ENCODE assay signal across 17 cellular contexts in the genomic region with DNA sequence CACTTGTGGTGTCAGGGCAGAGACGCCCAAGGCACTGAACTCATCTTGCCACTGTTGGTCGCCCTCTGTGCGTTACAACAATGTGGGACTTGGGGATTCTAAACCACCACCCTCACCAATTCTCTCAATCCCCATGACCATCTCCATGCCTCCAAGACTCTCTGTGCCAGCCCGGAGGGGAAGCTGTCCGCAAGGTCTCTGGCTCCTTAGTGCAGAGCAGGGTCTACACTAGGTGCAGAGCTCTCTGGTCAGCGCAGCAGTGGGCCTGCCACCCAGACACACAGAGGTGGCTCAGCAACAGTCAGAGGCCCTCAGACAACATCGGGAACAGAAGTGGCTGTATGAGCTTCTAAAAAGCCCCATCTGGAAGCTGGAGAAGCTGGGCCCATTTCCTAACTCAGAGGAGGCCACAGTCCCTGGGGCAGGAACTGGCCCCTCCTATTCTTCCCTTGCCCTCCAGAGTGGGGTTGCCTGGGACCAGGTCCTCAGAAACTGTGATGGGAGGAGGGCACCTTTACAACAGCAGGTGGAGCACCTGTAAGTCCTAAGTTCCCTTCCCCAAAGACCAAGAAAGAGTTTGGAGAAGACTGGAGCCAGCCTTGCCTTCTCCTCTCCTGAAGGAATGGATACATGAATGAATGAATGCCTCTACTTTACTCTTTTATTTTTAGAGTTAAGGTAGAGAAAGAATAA. TPM values are rescaled to one million over a fixed set of nuclear protein-coding genes. Genes with fewer than 3 reads are reported as not detected.
A peak's percentile ranks its signal among the peaks of the same experiment; 100 is the strongest.
DNase-seq lines count a peak whose midpoint lies in the region; ATAC-seq, FAIRE-seq and TF ChIP-seq lines count a peak whose summit lies in the region.
"Had no signal": no experiment of that assay in that cellular context is flagged by ENCODE, and none has a peak within 500 bp of the region (broad histone marks: within the 10 kb centered on the region; RNA-seq: fewer than 3 reads in every experiment).

No MANE protein-coding gene starts in this region.

- peak; percentile 44 for DNase-seq in natural killer cell treated with Interleukin-12 subunit alpha and Interleukin-12 subunit beta and Interleukin-15 and Interleukin-18, amount 100 ng/mL, for 72 hours (ENCODE audit: low spot score)
- DNase-seq in natural killer cell, result no peak
- DNase-seq in bronchial epithelial cell (ENCODE audit: low read depth), result no peak
- DNase-seq in neural progenitor cell (ENCODE audit: low spot score), result no peak
- DNase-seq in aorta, result no peak
- no peak for DNase-seq in NCI-H1417 (lab: John Stamatoyannopoulos, UW)
- DNase-seq in RCC 7860 (ENCODE audit: low spot score), result no peak
- no peak for DNase-seq in NCI-H1105 treated with DMSO at 0.1 percent for 48 hours (lab: John Stamatoyannopoulos, UW)
- DNase-seq: GDM1, Kasumi-1, MM.1S, NCI-H1092 treated with DMSO at 0.1 percent for 48 hours, NCI-H1694 treated with DMSO at 0.1 percent for 48 hours, NCI-H526 treated with DMSO at 0.1 percent for 48 hours had no signal

- H3K9me3 ChIP-seq in neural progenitor cell (ENCODE audit: low read depth) (no peaks in the 10 kb centered on the region), aorta (ENCODE audit: control insufficient read depth, low read length) (no peaks in the 10 kb centered on the region)
- H3K9me3 ChIP-seq: BLaER1 treated with 17β-estradiol and CSF1 and Interleukin-3, amounts not matched to agents 10 nM and 100 nM had no signal

- FAIRE-seq in bronchial epithelial cell (lab: Jason Lieb, UNC), result no peak
- FAIRE-seq in RCC 7860 (lab: Jason Lieb, UNC), result no peak
- FAIRE-seq: A204.1 had no signal

- H3K4me3 ChIP-seq in bronchial epithelial cell (ENCODE audit: low read depth, low read length) (no peak overlapping the region), neural progenitor cell (no peak overlapping the region), aorta (ENCODE audit: low read length in 2 of 2) (no peak overlapping the region)
- H3K4me3 ChIP-seq: BLaER1 treated with 17β-estradiol and CSF1 and Interleukin-3, amounts not matched to agents 10 nM and 100 nM had no signal

- H3K27ac ChIP-seq in neural progenitor cell (peak overlapping the region; percentile 99), aorta (ENCODE audit: low read depth in 1 of 2, low read length in 2 of 2) (no peak overlapping the region)
- H3K27ac ChIP-seq: BLaER1 treated with 17β-estradiol and CSF1 and Interleukin-3, amounts not matched to agents 10 nM and 100 nM had no signal

- ATAC-seq in natural killer cell treated with Interleukin-12 subunit alpha and Interleukin-12 subunit beta and Interleukin-15 and Interleukin-18, amount 100 ng/mL, for 72 hours, result peak in 1 of 2 donors; percentile 54
- ATAC-seq in natural killer cell, result no peak
- peak; percentile 28 for ATAC-seq in aorta (ENCODE audit: low FRiP score)
- ATAC-seq: Right ventricle myocardium inferior had no signal

- H3K36me3 ChIP-seq in bronchial epithelial cell (ENCODE audit: control insufficient read depth, insufficient read depth, low read length) (no peaks in the 10 kb centered on the region), neural progenitor cell (no peaks in the 10 kb centered on the region), aorta (ENCODE audit: control insufficient read depth in 1 of 2, insufficient read depth in 2 of 2, low read length in 1 of 2) (no peaks in the 10 kb centered on the region)
- H3K36me3 ChIP-seq: BLaER1 treated with 17β-estradiol and CSF1 and Interleukin-3, amounts not matched to agents 10 nM and 100 nM had no signal

- peaks cover 0 to 2% of the 10 kb centered on the region in 2 donors for H3K4me1 Mint-ChIP-seq in natural killer cell treated with Interleukin-12 subunit alpha and Interleukin-12 subunit beta and Interleukin-15 and Interleukin-18, amount 100 ng/mL, for 72 hours (ENCODE audit: low read depth in 2 of 2)
- H3K4me1 Mint-ChIP-seq in natural killer cell (peaks cover 0 to 5% of the 10 kb centered on the region in 2 donors), neural progenitor cell (peaks cover 33% of the 10 kb centered on the region)

- TF ChIP-seq CTCF in natural killer cell (IDR thresholded peaks at IDR 0.05) (no peak), bronchial epithelial cell (IDR thresholded peaks at IDR 0.05; ENCODE audit: insufficient read depth, low read length, severe bottlenecking) (peak; percentile 6), neural progenitor cell (IDR thresholded peaks at IDR 0.05) (no peak)

- H3K79me2 ChIP-seq in neural progenitor cell (ENCODE audit: low read depth), result no peaks in the 10 kb centered on the region

- no peak overlapping the region for H2AFZ ChIP-seq in neural progenitor cell (replicated peaks)

- H3K4me3 Mint-ChIP-seq in natural killer cell treated with Interleukin-12 subunit alpha and Interleukin-12 subunit beta and Interleukin-15 and Interleukin-18, amount 100 ng/mL, for 72 hours, result no peak overlapping the region
- H3K4me3 Mint-ChIP-seq in natural killer cell (no peak overlapping the region), neural progenitor cell (no peak overlapping the region)

- no peaks in the 10 kb centered on the region for H3K27me3 Mint-ChIP-seq in natural killer cell treated with Interleukin-12 subunit alpha and Interleukin-12 subunit beta and Interleukin-15 and Interleukin-18, amount 100 ng/mL, for 72 hours
- H3K27me3 Mint-ChIP-seq in natural killer cell (ENCODE audit: low read depth in 2 of 2) (peaks cover 0 to 5% of the 10 kb centered on the region in 2 donors), neural progenitor cell (ENCODE audit: insufficient read depth, low read depth) (peaks cover 7% of the 10 kb centered on the region)

- H3F3A ChIP-seq in neural progenitor cell (ENCODE audit: low read depth), result peaks cover 32% of the 10 kb centered on the region

- peak overlapping the region in 1 of 2 donors; percentile 25 for H3K27ac Mint-ChIP-seq in natural killer cell treated with Interleukin-12 subunit alpha and Interleukin-12 subunit beta and Interleukin-15 and Interleukin-18, amount 100 ng/mL, for 72 hours
- no peak overlapping the region for H3K27ac Mint-ChIP-seq in natural killer cell
- H3K27ac Mint-ChIP-seq in neural progenitor cell, result no peak overlapping the region

- intact Hi-C loops in natural killer cell (cut with micrococcal nuclease) (no loop called here), aorta (cut with DNase I) (no loop called here)

- no peaks in the 10 kb centered on the region for H3K36me3 Mint-ChIP-seq in natural killer cell treated with Interleukin-12 subunit alpha and Interleukin-12 subunit beta and Interleukin-15 and Interleukin-18, amount 100 ng/mL, for 72 hours
- H3K36me3 Mint-ChIP-seq in natural killer cell (no peaks in the 10 kb centered on the region), neural progenitor cell (no peaks in the 10 kb centered on the region)

- H3K27me3 ChIP-seq in bronchial epithelial cell (ENCODE audit: control insufficient read depth, insufficient read depth, low read length) (no peaks in the 10 kb centered on the region), neural progenitor cell (no peaks in the 10 kb centered on the region), aorta (ENCODE audit: control insufficient read depth in 1 of 2, insufficient read depth in 2 of 2, low read length in 1 of 2) (no peaks in the 10 kb centered on the region)

- peak overlapping the region; percentile 72 for H3K4me2 ChIP-seq in neural progenitor cell
- H3K4me2 ChIP-seq: BLaER1 treated with 17β-estradiol and CSF1 and Interleukin-3, amounts not matched to agents 10 nM and 100 nM had no signal

- H3K4me1 ChIP-seq in neural progenitor cell (peaks cover 51% of the 10 kb centered on the region), aorta (ENCODE audit: control insufficient read depth in 1 of 2, insufficient read depth in 2 of 2, low read length in 2 of 2) (no peaks in the 10 kb centered on the region)

- no peaks in the 10 kb centered on the region for H3K9me3 Mint-ChIP-seq in natural killer cell treated with Interleukin-12 subunit alpha and Interleukin-12 subunit beta and Interleukin-15 and Interleukin-18, amount 100 ng/mL, for 72 hours
- H3K9me3 Mint-ChIP-seq in natural killer cell (no peaks in the 10 kb centered on the region), neural progenitor cell (no peaks in the 10 kb centered on the region)

- WGBS in aorta, 2 donors, result 96 to 97% methylated on average over 7 of the region's 7 CpGs

- H4K20me1 ChIP-seq in neural progenitor cell (ENCODE audit: low read depth), result no peaks in the 10 kb centered on the region
- H4K20me1 ChIP-seq: BLaER1 treated with 17β-estradiol and CSF1 and Interleukin-3, amounts not matched to agents 10 nM and 100 nM had no signal

- no peak overlapping the region for H3K9ac ChIP-seq in neural progenitor cell
- H3K9ac ChIP-seq: BLaER1 treated with 17β-estradiol and CSF1 and Interleukin-3, amounts not matched to agents 10 nM and 100 nM had no signal

RNA-seq across cellular contexts. Expression of a gene that starts 37.7 kb away (rescaled TPM):
- 10 to 100 TPM; 15.6 to 23.9 TPM for total RNA-seq in natural killer cell treated with Interleukin-12 subunit alpha and Interleukin-12 subunit beta and Interleukin-15 and Interleukin-18, amount 100 ng/mL, for 72 hours
- 10 to 100 TPM; 45.6 to 71.2 (median 55.8) TPM for total RNA-seq in natural killer cell
- total RNA-seq in bronchial epithelial cell, result 4.2 and 9.0 TPM in 2 replicates
- 12.2 and 19.1 TPM in 2 replicates for total RNA-seq in neural progenitor cell (ENCODE audit: low replicate concordance)
- 10 to 100 TPM; 23.5 to 27.4 TPM for total RNA-seq in aorta
- 10 to 100 TPM in 1 of 2 donors, 1 to 10 TPM in 1; 4.6 to 17.7 TPM for polyA plus RNA-seq in aorta
